In the genomic region with DNA sequence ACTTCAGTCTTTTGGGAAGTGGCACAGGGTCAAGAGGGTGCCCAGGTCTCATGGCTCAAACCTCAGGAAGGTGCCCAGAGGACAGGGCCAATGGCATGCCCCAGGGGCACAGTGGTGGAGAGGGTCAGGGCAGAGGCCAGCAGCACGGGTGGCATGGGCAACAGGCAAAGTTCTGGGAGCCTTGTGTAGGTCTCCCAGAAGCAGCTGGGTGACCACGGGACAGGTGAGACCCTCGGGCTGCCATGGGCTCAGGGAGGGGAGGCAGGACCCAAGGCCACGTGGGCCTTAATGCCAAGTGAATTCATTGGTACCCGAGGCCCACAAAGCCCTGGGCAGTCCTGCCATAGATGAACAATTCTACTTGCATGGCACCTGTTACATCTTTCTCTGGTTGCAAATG, we compare ENCODE assay signal across 28 cellular contexts.
"Had no signal": no experiment of that assay in that cellular context is flagged by ENCODE, and none has a peak within 500 bp of the region (broad histone marks: within the 10 kb centered on the region; RNA-seq: fewer than 3 reads in every experiment).

No MANE protein-coding gene starts in this region.

- ATAC-seq: esophagus mucosa; foreskin keratinocyte; gastroesophageal sphincter; heart left ventricle; left cardiac atrium; left lung; naive thymus-derived CD4-positive, alpha-beta T cell; stimulated activated naive CD8-positive, alpha-beta T cell treated with anti-CD3 and anti-CD28 coated beads, Interleukin-15, amount 100 ng/mL, for 72 hours; upper lobe of right lung had no signal

- H3K4me3 ChIP-seq: dorsolateral prefrontal cortex, gastroesophageal sphincter, heart left ventricle, hepatocyte, left lung, right lobe of liver, smooth muscle cell, suprapubic skin, transverse colon, upper lobe of right lung, uterus had no signal

- H3K27ac ChIP-seq: dorsolateral prefrontal cortex, epithelial cell of prostate, foreskin keratinocyte, gastroesophageal sphincter, heart left ventricle, hepatocyte, left lung, neutrophil, parathyroid adenoma, right lobe of liver, suprapubic skin, transverse colon, upper lobe of right lung, uterus had no signal

- DNase-seq: effector CD4-positive, alpha-beta T cell; foreskin keratinocyte; heart left ventricle; left cardiac atrium; mammary epithelial cell; mesendoderm; midbrain; naive thymus-derived CD4-positive, alpha-beta T cell; right lobe of liver; stimulated activated CD4-positive, alpha-beta T cell treated with anti-CD3 and anti-CD28 coated beads, Interleukin-12 subunit alpha, Interleukin-12 subunit beta, amount 100 ng/mL, for 4 hours; stimulated activated CD4-positive, alpha-beta T cell treated with anti-CD3 and anti-CD28 coated beads, Interleukin-1b, Interleukin-23, amount 100 ng/mL, for 48 hours; stimulated activated CD4-positive, alpha-beta T cell treated with anti-CD3 and anti-CD28 coated beads, Interleukin-4, amount 100 ng/mL, for 1 hour; stimulated activated CD8-positive, alpha-beta memory T cell treated with anti-CD3 and anti-CD28 coated beads, Interleukin-4, amount 100 ng/mL, for 48 hours; stimulated activated naive CD4-positive, alpha-beta T cell; stimulated activated naive CD8-positive, alpha-beta T cell treated with anti-CD3 and anti-CD28 coated beads, Interleukin-15, amount 100 ng/mL, for 72 hours; transverse colon; upper lobe of right lung; uterus had no signal

- H3K9me3 ChIP-seq: gastroesophageal sphincter, heart left ventricle, left lung, neutrophil, right lobe of liver, suprapubic skin, transverse colon, upper lobe of right lung, uterus had no signal

- H3K36me3 ChIP-seq: gastroesophageal sphincter, heart left ventricle, left lung, neutrophil, right lobe of liver, suprapubic skin, transverse colon, upper lobe of right lung, uterus had no signal

- H3K27me3 ChIP-seq: foreskin keratinocyte, hepatocyte, right lobe of liver, transverse colon, uterus had no signal

- H3K4me1 ChIP-seq: foreskin keratinocyte, gastroesophageal sphincter, heart left ventricle, left lung, parathyroid adenoma, right lobe of liver, suprapubic skin, transverse colon, upper lobe of right lung, uterus had no signal
